In the genomic region with DNA sequence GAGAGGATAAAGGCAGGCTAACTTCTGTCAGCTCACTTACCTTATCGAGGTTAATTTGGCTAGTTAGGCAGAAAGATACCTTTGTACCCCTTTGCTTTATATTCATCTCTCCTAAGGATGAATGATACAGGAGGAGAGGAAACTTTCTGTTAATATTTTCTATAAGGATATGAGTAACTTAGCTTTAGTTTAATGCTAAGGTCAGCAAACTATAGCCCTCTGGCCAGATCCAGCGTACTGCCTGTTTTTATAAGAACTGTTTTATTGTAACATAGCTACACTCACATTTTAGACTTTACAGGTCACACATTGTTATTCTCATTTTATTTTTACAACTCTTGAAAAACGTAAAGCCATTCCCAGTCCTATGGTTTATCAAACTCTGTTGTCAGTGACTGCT, we compare ENCODE assay signal across 37 cellular contexts.
"Had no signal": no experiment of that assay in that cellular context is flagged by ENCODE, and none has a peak within 500 bp of the region (broad histone marks: within the 10 kb centered on the region; RNA-seq: fewer than 3 reads in every experiment).

No MANE protein-coding gene starts in this region.

- DNase-seq: activated B cell treated with CpG ODN at 0.5 μM for 24 hours; activated CD4-positive, alpha-beta memory T cell treated with anti-CD3 and anti-CD28 coated beads for 36 hours; activated CD4-positive, alpha-beta T cell treated with anti-CD3 and anti-CD28 coated beads for 4 hours; activated CD4-positive, alpha-beta T cell treated with anti-CD3 and anti-CD28 coated beads, Interleukin-2, amount 10 ng/mL, durations not matched to agents 24 days and 14 days; activated CD4-positive, alpha-beta T cell treated with anti-CD3 and anti-CD28 coated beads, Interleukin-2, amount 50 U/mL, for 1 hour; activated CD4-positive, alpha-beta T cell treated with anti-CD3 and anti-CD28 coated beads, Interleukin-2, amount 50 U/mL, for 4 hours; activated CD4-positive, CD25-positive, alpha-beta regulatory T cell treated with anti-CD3 and anti-CD28 coated beads, Interleukin-2, amount 50 U/mL, for 72 hours; activated CD8-positive, alpha-beta memory T cell treated with anti-CD3 and anti-CD28 coated beads, Interleukin-2, amount 50 U/mL, for 4 hours; activated CD8-positive, alpha-beta T cell treated with anti-CD3 and anti-CD28 coated beads for 36 hours; activated effector memory CD4-positive, alpha-beta T cell treated with Interleukin-2 at 50 U/mL for 16 hours; activated gamma-delta T cell; activated naive CD4-positive, alpha-beta T cell treated with anti-CD3 and anti-CD28 coated beads, Interleukin-2, amount 10 ng/mL, durations not matched to agents 7 days and 5 days; activated naive CD4-positive, alpha-beta T cell treated with Interleukin-2 at 50 U/mL for 16 hours; activated naive CD8-positive, alpha-beta T cell treated with anti-CD3 and anti-CD28 coated beads, Interleukin-2, amount 10 ng/mL, durations not matched to agents 7 days and 5 days; activated naive CD8-positive, alpha-beta T cell treated with anti-CD3 and anti-CD28 coated beads, Interleukin-2, amount 50 U/mL, for 24 hours; activated T-cell treated with anti-CD3 and anti-CD28 coated beads for 4 hours; activated T-cell treated with anti-CD3 and anti-CD28 coated beads, Interleukin-2, amount 50 U/mL, for 1 hour; activated T-cell treated with anti-CD3 and anti-CD28 coated beads, Interleukin-2, amount 50 U/mL, for 4 hours; activated T-cell treated with anti-CD3 and anti-CD28 coated beads, Interleukin-2, amount 50 U/mL, for 72 hours; amygdala; anterior cingulate cortex; caudate nucleus; cerebellar nuclear complex; T-helper 1 cell; T-helper 2 cell; T-helper 9 cell had no signal

- H3K4me1 Mint-ChIP-seq: activated B cell treated with CpG ODN at 0.5 μM for 24 hours; activated naive CD4-positive, alpha-beta T cell treated with anti-CD3 and anti-CD28 coated beads, Interleukin-2, amount 10 ng/mL, durations not matched to agents 7 days and 5 days; central memory CD8-positive, alpha-beta T cell had no signal

- H3K9me3 Mint-ChIP-seq: activated B cell treated with CpG ODN at 0.5 μM for 24 hours; activated CD4-positive, alpha-beta memory T cell treated with anti-CD3 and anti-CD28 coated beads for 36 hours; activated CD4-positive, alpha-beta T cell treated with anti-CD3 and anti-CD28 coated beads, Interleukin-2, amount 10 ng/mL, durations not matched to agents 24 days and 14 days; activated CD8-positive, alpha-beta T cell treated with anti-CD3 and anti-CD28 coated beads for 36 hours; activated naive CD4-positive, alpha-beta T cell treated with anti-CD3 and anti-CD28 coated beads, Interleukin-2, amount 10 ng/mL, durations not matched to agents 7 days and 5 days; activated naive CD8-positive, alpha-beta T cell treated with anti-CD3 and anti-CD28 coated beads, Interleukin-2, amount 10 ng/mL, durations not matched to agents 7 days and 5 days; activated naive CD8-positive, alpha-beta T cell treated with anti-CD3 and anti-CD28 coated beads, Interleukin-2, amount 50 U/mL, for 24 hours; activated T-cell treated with anti-CD3 and anti-CD28 coated beads, Interleukin-2, amount 50 U/mL, for 4 hours; activated T-cell treated with anti-CD3 and anti-CD28 coated beads, Interleukin-2, amount 50 U/mL, for 72 hours; activated T-helper 2 cell treated with anti-CD3 and anti-CD28 coated beads, Interferon-gamma antibody, Interleukin-2, Interleukin-4, amounts not matched to agents 10 μg/mL and 5 μg/mL and 100 μg/mL, durations not matched to agents 14 hours and 24 hours and 36 hours; brain; central memory CD8-positive, alpha-beta T cell; T-helper 1 cell treated with Interleukin-12 subunit alpha and Interleukin-12 subunit beta and Interleukin-4 antibody, amounts not matched to agents 30 μg/mL and 1 μg/mL, for 36 hours; T-helper 2 cell treated with Interferon-gamma antibody and Interleukin-4, amounts not matched to agents 5 μg/mL and 100 μg/mL, for 36 hours had no signal

- H3K9me3 ChIP-seq: ascending aorta had no signal

- H3K27ac ChIP-seq: ascending aorta, cardiac muscle cell, VCaP had no signal

- H3K27me3 Mint-ChIP-seq: activated B cell treated with CpG ODN at 0.5 μM for 24 hours; activated CD4-positive, alpha-beta memory T cell treated with anti-CD3 and anti-CD28 coated beads for 36 hours; activated CD4-positive, alpha-beta T cell treated with anti-CD3 and anti-CD28 coated beads, Interleukin-2, amount 10 ng/mL, durations not matched to agents 24 days and 14 days; activated CD8-positive, alpha-beta T cell treated with anti-CD3 and anti-CD28 coated beads for 36 hours; activated naive CD4-positive, alpha-beta T cell treated with anti-CD3 and anti-CD28 coated beads, Interleukin-2, amount 10 ng/mL, durations not matched to agents 7 days and 5 days; activated naive CD8-positive, alpha-beta T cell; activated naive CD8-positive, alpha-beta T cell treated with anti-CD3 and anti-CD28 coated beads, Interleukin-2, amount 10 ng/mL, durations not matched to agents 7 days and 5 days; activated naive CD8-positive, alpha-beta T cell treated with anti-CD3 and anti-CD28 coated beads, Interleukin-2, amount 50 U/mL, for 24 hours; central memory CD8-positive, alpha-beta T cell had no signal

- H3K27ac Mint-ChIP-seq: activated B cell treated with CpG ODN at 0.5 μM for 24 hours; activated CD4-positive, alpha-beta memory T cell treated with anti-CD3 and anti-CD28 coated beads for 36 hours; activated CD4-positive, alpha-beta T cell treated with anti-CD3 and anti-CD28 coated beads, Interleukin-2, amount 10 ng/mL, durations not matched to agents 24 days and 14 days; activated naive CD4-positive, alpha-beta T cell treated with anti-CD3 and anti-CD28 coated beads, Interleukin-2, amount 10 ng/mL, durations not matched to agents 7 days and 5 days; activated naive CD8-positive, alpha-beta T cell treated with anti-CD3 and anti-CD28 coated beads, Interleukin-2, amount 10 ng/mL, durations not matched to agents 7 days and 5 days; activated naive CD8-positive, alpha-beta T cell treated with anti-CD3 and anti-CD28 coated beads, Interleukin-2, amount 50 U/mL, for 24 hours; activated T-helper 2 cell treated with anti-CD3 and anti-CD28 coated beads, Interferon-gamma antibody, Interleukin-2, Interleukin-4, amounts not matched to agents 10 μg/mL and 5 μg/mL and 100 μg/mL, durations not matched to agents 14 hours and 24 hours and 36 hours; T-helper 1 cell treated with Interleukin-12 subunit alpha and Interleukin-12 subunit beta and Interleukin-4 antibody, amounts not matched to agents 30 μg/mL and 1 μg/mL, for 36 hours; T-helper 2 cell treated with Interferon-gamma antibody and Interleukin-4, amounts not matched to agents 5 μg/mL and 100 μg/mL, for 36 hours had no signal

- H3K4me3 ChIP-seq: ascending aorta, cardiac muscle cell had no signal

- FAIRE-seq: bronchial epithelial cell, TTC549 had no signal

- H3K4me3 Mint-ChIP-seq: activated B cell treated with CpG ODN at 0.5 μM for 24 hours; activated CD4-positive, alpha-beta memory T cell treated with anti-CD3 and anti-CD28 coated beads for 36 hours; activated CD4-positive, alpha-beta T cell treated with anti-CD3 and anti-CD28 coated beads, Interleukin-2, amount 10 ng/mL, durations not matched to agents 24 days and 14 days; activated CD8-positive, alpha-beta T cell treated with anti-CD3 and anti-CD28 coated beads for 36 hours; activated naive CD4-positive, alpha-beta T cell treated with anti-CD3 and anti-CD28 coated beads, Interleukin-2, amount 10 ng/mL, durations not matched to agents 7 days and 5 days; activated naive CD8-positive, alpha-beta T cell; activated naive CD8-positive, alpha-beta T cell treated with anti-CD3 and anti-CD28 coated beads, Interleukin-2, amount 10 ng/mL, durations not matched to agents 7 days and 5 days; activated naive CD8-positive, alpha-beta T cell treated with anti-CD3 and anti-CD28 coated beads, Interleukin-2, amount 50 U/mL, for 24 hours; activated T-cell treated with anti-CD3 and anti-CD28 coated beads, Interleukin-2, amount 50 U/mL, for 4 hours; activated T-cell treated with anti-CD3 and anti-CD28 coated beads, Interleukin-2, amount 50 U/mL, for 72 hours; brain; central memory CD8-positive, alpha-beta T cell; T-helper 1 cell treated with Interleukin-12 subunit alpha and Interleukin-12 subunit beta and Interleukin-4 antibody, amounts not matched to agents 30 μg/mL and 1 μg/mL, for 36 hours; T-helper 2 cell treated with Interferon-gamma antibody and Interleukin-4, amounts not matched to agents 5 μg/mL and 100 μg/mL, for 36 hours had no signal

- ATAC-seq: activated CD8-positive, alpha-beta T cell treated with anti-CD3 and anti-CD28 coated beads for 36 hours; activated naive CD8-positive, alpha-beta T cell treated with anti-CD3 and anti-CD28 coated beads, Interleukin-2, amount 50 U/mL, for 24 hours; activated T-cell treated with anti-CD3 and anti-CD28 coated beads, Interleukin-2, amount 50 U/mL, for 4 hours; activated T-cell treated with anti-CD3 and anti-CD28 coated beads, Interleukin-2, amount 50 U/mL, for 72 hours had no signal
